In genomic region chr10:91887900-91888225, GRCh38 we compare ENCODE assay signal across 8 cellular contexts. TPM values are rescaled to one million over a fixed set of nuclear protein-coding genes. Genes with fewer than 3 reads are reported as not detected.
DNase-seq lines count a peak whose midpoint lies in the region; TF ChIP-seq lines count a peak whose summit lies in the region.
"Had no signal": no experiment of that assay in that cellular context is flagged by ENCODE, and none has a peak within 500 bp of the region (broad histone marks: within the 10 kb centered on the region; RNA-seq: fewer than 3 reads in every experiment).

No MANE protein-coding gene starts in this region.

- H3K27me3 Mint-ChIP-seq in activated T-helper 2 cell treated with anti-CD3 and anti-CD28 coated beads, Interferon-gamma antibody, Interleukin-2, Interleukin-4, amounts not matched to agents 10 μg/mL and 5 μg/mL and 100 μg/mL, durations not matched to agents 14 hours and 24 hours and 36 hours (ENCODE audit: low read depth), result peaks cover 42% of the 10 kb centered on the region

- intact Hi-C loops in activated T-helper 2 cell treated with anti-CD3 and anti-CD28 coated beads, Interferon-gamma antibody, Interleukin-2, Interleukin-4, amounts not matched to agents 10 μg/mL and 5 μg/mL and 100 μg/mL, durations not matched to agents 14 hours and 24 hours and 36 hours (cut with micrococcal nuclease), result no loop called here
- intact Hi-C loops in spleen (cut with DNase I; ENCODE audit: low total_unique reads), result no loop called here

- no peaks in the 10 kb centered on the region for H3K36me3 Mint-ChIP-seq in activated T-helper 2 cell treated with anti-CD3 and anti-CD28 coated beads, Interferon-gamma antibody, Interleukin-2, Interleukin-4, amounts not matched to agents 10 μg/mL and 5 μg/mL and 100 μg/mL, durations not matched to agents 14 hours and 24 hours and 36 hours (ENCODE audit: low read depth)

- H3K4me1 ChIP-seq in HEK293 (ENCODE audit: control insufficient read depth, insufficient read depth, low read length) (peaks cover 30% of the 10 kb centered on the region), spleen (peaks cover 8 to 20% (median 13%) of the 10 kb centered on the region in 6 donors)

- H3K27me3 ChIP-seq in spleen (replicated peaks in 1 of 7), result peaks cover 0 to 38% (median 9%) of the 10 kb centered on the region in 7 donors

- peak overlapping the region; percentile 85 for H3K4me3 Mint-ChIP-seq in activated T-helper 2 cell treated with anti-CD3 and anti-CD28 coated beads, Interferon-gamma antibody, Interleukin-2, Interleukin-4, amounts not matched to agents 10 μg/mL and 5 μg/mL and 100 μg/mL, durations not matched to agents 14 hours and 24 hours and 36 hours (ENCODE audit: low read depth)

- H3K27ac ChIP-seq in HEK293 (ENCODE audit: extremely low read depth, low read depth, low read length), result peak overlapping the region; percentile 75; the same call in 1 of the 2 replicates
- H3K27ac ChIP-seq in spleen, result no peak overlapping the region

- DNase-seq in activated T-helper 2 cell treated with anti-CD3 and anti-CD28 coated beads, Interferon-gamma antibody, Interleukin-2, Interleukin-4, amounts not matched to agents 10 μg/mL and 5 μg/mL and 100 μg/mL, durations not matched to agents 14 hours and 24 hours and 36 hours (ENCODE audit: low spot score), result no peak
- DNase-seq in spleen (no peak), activated gamma-delta T cell treated with Interleukin-2 at 50 U/mL for 16 hours (no peak), AG08396 (ENCODE audit: low spot score) (no peak)
- no peak for DNase-seq in NK-92 treated with Interleukin-12 subunit alpha and Interleukin-12 subunit beta, amount 100 ng/mL, for 24 hours (lab: John Stamatoyannopoulos, UW)
- DNase-seq: NCI-H1048 had no signal

- H3K4me3 ChIP-seq in HEK293 (ENCODE audit: low read depth, low read length) (peak overlapping the region; percentile 35), iPS-18c (ENCODE audit: insufficient read depth, low read depth, low read length) (peak overlapping the region; percentile 50), spleen (peak overlapping the region; percentile 32 to 71 (median 50))

- peaks cover 7% of the 10 kb centered on the region for H3K4me1 Mint-ChIP-seq in activated T-helper 2 cell treated with anti-CD3 and anti-CD28 coated beads, Interferon-gamma antibody, Interleukin-2, Interleukin-4, amounts not matched to agents 10 μg/mL and 5 μg/mL and 100 μg/mL, durations not matched to agents 14 hours and 24 hours and 36 hours (ENCODE audit: low read depth)

- H3K36me3 ChIP-seq in HEK293 (ENCODE audit: control insufficient read depth in 2 of 2, insufficient read depth in 1 of 2, low read length in 2 of 2) (no peaks in the 10 kb centered on the region), spleen (no peaks in the 10 kb centered on the region)

- CTCF ChIA-PET in HEK293 (lab: Yijun Ruan, JAX), result interaction anchor here (1.9 kb wide), 1 partner anchor 31 kb away, joined by 4 read pairs; no protein-coding TSS in a partner anchor

- TF ChIP-seq POLR2A in spleen (IDR thresholded peaks at IDR 0.05), result no peak

- 7 to 10% (median 9%) methylated on average over 5 of the region's 5 CpGs for WGBS in spleen, 5 donors

- POLR2A ChIA-PET in HEK293 (lab: Yijun Ruan, JAX), result interaction anchor here (0.7 to 1.9 kb wide), 6 partner anchors 12 to 91 kb away, joined by 3 to 18 read pairs (median 6); partner anchors contain the start of genes BTAF1, FGFBP3 and TNKS2

- no peak overlapping the region for H3K27ac Mint-ChIP-seq in activated T-helper 2 cell treated with anti-CD3 and anti-CD28 coated beads, Interferon-gamma antibody, Interleukin-2, Interleukin-4, amounts not matched to agents 10 μg/mL and 5 μg/mL and 100 μg/mL, durations not matched to agents 14 hours and 24 hours and 36 hours

- H3K9me3 Mint-ChIP-seq in activated T-helper 2 cell treated with anti-CD3 and anti-CD28 coated beads, Interferon-gamma antibody, Interleukin-2, Interleukin-4, amounts not matched to agents 10 μg/mL and 5 μg/mL and 100 μg/mL, durations not matched to agents 14 hours and 24 hours and 36 hours, result no peaks in the 10 kb centered on the region

- H3K9me3 ChIP-seq in HEK293 (ENCODE audit: control insufficient read depth, insufficient read depth, low read depth, low read length) (no peaks in the 10 kb centered on the region), iPS-18c (ENCODE audit: control insufficient read depth, insufficient read depth, low read length) (peaks cover 2% of the 10 kb centered on the region), spleen (no peaks in the 10 kb centered on the region)

- TF ChIP-seq CTCF in HEK293 (tag by site-specific recombination; IDR thresholded peaks at IDR 0.05) (no peak), spleen (IDR thresholded peaks at IDR 0.05 in 8 of 11, conservative IDR thresholded peaks at IDR 0.05 in 3 of 11) (no peak)

TF ChIP-seq in HEK293, 187 proteins besides CTCF, POLR2A, EP300 and RAD21:
- TF ChIP-seq SCRT1 (tag by site-specific recombination; IDR thresholded peaks at IDR 0.05; ENCODE audit: borderline replicate concordance) (0 out of 2 replicates have a peak, but pooled peaks have one; percentile 32), ZNF266 (tag by site-specific recombination; IDR thresholded peaks at IDR 0.05; ENCODE audit: low read depth) (no peak), SCRT2 (tag by site-specific recombination; IDR thresholded peaks at IDR 0.05) (peak; percentile 90), PRDM1 (tag by site-specific recombination; IDR thresholded peaks at IDR 0.05) (peak; percentile 74)

RNA-seq across cellular contexts. Expression of gene FGFBP3, which starts 21.4 kb away (rescaled TPM):
- 1.8 and 2.4 TPM in 2 replicates for total RNA-seq in activated T-helper 2 cell treated with anti-CD3 and anti-CD28 coated beads, Interferon-gamma antibody, Interleukin-2, Interleukin-4, amounts not matched to agents 10 μg/mL and 5 μg/mL and 100 μg/mL, durations not matched to agents 14 hours and 24 hours and 36 hours
- total RNA-seq in spleen, result 1 to 10 TPM in 5 of 7 donors, under 1 TPM in 2; 0.59 to 2.0 (median 1.2) TPM
- polyA plus RNA-seq in spleen, result 1 to 10 TPM in 2 of 3 donors, under 1 TPM in 1; 0.79 to 1.1 (median 1.0) TPM

RNA-seq across cellular contexts. Expression of gene BTAF1, which starts 35.7 kb away (rescaled TPM):
- total RNA-seq in activated T-helper 2 cell treated with anti-CD3 and anti-CD28 coated beads, Interferon-gamma antibody, Interleukin-2, Interleukin-4, amounts not matched to agents 10 μg/mL and 5 μg/mL and 100 μg/mL, durations not matched to agents 14 hours and 24 hours and 36 hours, result 66.0 and 68.2 TPM in 2 replicates
- total RNA-seq in spleen, result 10 to 100 TPM; 48.1 to 69.2 (median 54.7) TPM
- 10 to 100 TPM in 2 of 3 donors, 1 to 10 TPM in 1; 8.8 to 14.6 (median 12.4) TPM for polyA plus RNA-seq in spleen
